Comparison of ENCODE assay signal across 8 cellular contexts in genomic region chr3:150410311-150411105, GRCh38. TPM values are rescaled to one million over a fixed set of nuclear protein-coding genes. Genes with fewer than 3 reads are reported as not detected.
DNase-seq lines count a peak whose midpoint lies in the region; ATAC-seq and TF ChIP-seq lines count a peak whose summit lies in the region.

No MANE protein-coding gene starts in this region.

- H3K36me3 Mint-ChIP-seq in activated naive CD4-positive, alpha-beta T cell treated with anti-CD3 and anti-CD28 coated beads, Interleukin-2, amount 50 U/mL, for 24 hours = peaks cover 14% of the 10 kb centered on the region

- no peak for ATAC-seq in HG03039 (IDR thresholded peaks at IDR 0.05; ENCODE audit: unreplicated experiment)

- peaks cover 52% of the 10 kb centered on the region for H3K4me1 Mint-ChIP-seq in activated naive CD4-positive, alpha-beta T cell treated with anti-CD3 and anti-CD28 coated beads, Interleukin-2, amount 50 U/mL, for 24 hours

- H3K4me3 Mint-ChIP-seq in activated naive CD4-positive, alpha-beta T cell treated with anti-CD3 and anti-CD28 coated beads, Interleukin-2, amount 50 U/mL, for 24 hours = peak overlapping the region; percentile 91

- H3K9me3 ChIP-seq in Peyer's patch = no peaks in the 10 kb centered on the region

- no peaks in the 10 kb centered on the region for H3K9me3 Mint-ChIP-seq in activated naive CD4-positive, alpha-beta T cell treated with anti-CD3 and anti-CD28 coated beads, Interleukin-2, amount 50 U/mL, for 24 hours

- H3K27ac ChIP-seq in Peyer's patch = peak overlapping the region; percentile 95 to 99 (median 99)

- H3K27me3 ChIP-seq in Peyer's patch = no peaks in the 10 kb centered on the region

- DNase-seq in C1 segment of cervical spinal cord (lab: John Stamatoyannopoulos, UW) (peak in 12 of 14 donors; percentile 4 to 63 (median 36)), H4 (ENCODE audit: low spot score) (peak; percentile 37), Peyer's patch (peak; percentile 17 to 68 (median 60)), glomerular visceral epithelial cell (ENCODE audit: extremely low spot score) (peak; percentile 31), nucleus accumbens (lab: John Stamatoyannopoulos, UW) (peak in 47 of 56 donors; percentile 1 to 69 (median 26)), hepatic stellate cell (ENCODE audit: low spot score) (no peak)

- H3K36me3 ChIP-seq in Peyer's patch = no peaks in the 10 kb centered on the region

- TF ChIP-seq POLR2A in Peyer's patch (IDR thresholded peaks at IDR 0.05) = no peak

- TF ChIP-seq CTCF in Peyer's patch (IDR thresholded peaks at IDR 0.05) = no peak

- H3K27me3 Mint-ChIP-seq in activated naive CD4-positive, alpha-beta T cell treated with anti-CD3 and anti-CD28 coated beads, Interleukin-2, amount 50 U/mL, for 24 hours = no peaks in the 10 kb centered on the region

- H3K27ac Mint-ChIP-seq in activated naive CD4-positive, alpha-beta T cell treated with anti-CD3 and anti-CD28 coated beads, Interleukin-2, amount 50 U/mL, for 24 hours = peak overlapping the region; percentile 46

- H3K4me1 ChIP-seq in Peyer's patch = peaks cover 0 to 21% (median 3%) of the 10 kb centered on the region in 4 donors

- H3K4me3 ChIP-seq in Peyer's patch = peak overlapping the region; percentile 78 to 87 (median 84)

RNA-seq across cellular contexts. Expression of gene TSC22D2, which starts 2.4 kb away (rescaled TPM):
- 5.8 and 7.2 TPM in 2 replicates for total RNA-seq in H4 (2014; rRNA removed; shearing (Covaris generic))
- 10 to 100 TPM; 19.0 to 35.2 (median 22.2) TPM for total RNA-seq in Peyer's patch
